ENCODE assay signal across 20 cellular contexts in genomic region chr10:8113616-8114015, GRCh38. TPM values are rescaled to one million over a fixed set of nuclear protein-coding genes. Genes with fewer than 3 reads are reported as not detected.
A peak's percentile ranks its signal among the peaks of the same experiment; 100 is the strongest.
DNase-seq lines count a peak whose midpoint lies in the region; ATAC-seq and TF ChIP-seq lines count a peak whose summit lies in the region.
"Had no signal": no experiment of that assay in that cellular context is flagged by ENCODE, and none has a peak within 500 bp of the region (broad histone marks: within the 10 kb centered on the region; RNA-seq: fewer than 3 reads in every experiment).

No MANE protein-coding gene starts in this region.

- no peak overlapping the region for H3K14ac ChIP-seq in neuronal stem cell (ENCODE audit: low read length)

- no peak overlapping the region for H3K27ac ChIP-seq in neuronal stem cell (replicated peaks; ENCODE audit: low read length)
- H3K27ac ChIP-seq in coronary artery: no peak overlapping the region
- no peak overlapping the region for H3K27ac ChIP-seq in right lobe of liver
- H3K27ac ChIP-seq: 22Rv1, BLaER1, C4-2B, GM23248 had no signal

- peaks cover 3% of the 10 kb centered on the region for H3K4me1 ChIP-seq in NT2/D1 (ENCODE audit: insufficient read depth, insufficient read length)
- H3K4me1 ChIP-seq in neuronal stem cell (ENCODE audit: control insufficient read depth in 2 of 2, insufficient read depth in 1 of 2, low read depth in 1 of 2, low read length in 2 of 2): peaks cover 0 to 4% of the 10 kb centered on the region in 2 donors
- no peaks in the 10 kb centered on the region for H3K4me1 ChIP-seq in right lobe of liver
- H3K4me1 ChIP-seq: BLaER1 had no signal

- ATAC-seq in Right ventricle myocardium superior (ENCODE audit: poor library complexity) (no peak), right lobe of liver (no peak)
- ATAC-seq: CD8-positive, alpha-beta T cell had no signal

- H3K9ac ChIP-seq in NT2/D1 (ENCODE audit: insufficient read length, low read depth) (no peak overlapping the region), neuronal stem cell (ENCODE audit: low read depth, low read length, poor library complexity) (no peak overlapping the region)
- H3K9ac ChIP-seq: BLaER1, GM23248 had no signal

- H2BK15ac ChIP-seq in neuronal stem cell (ENCODE audit: low read length): no peak overlapping the region

- no CpG with 5 or more reads among the region's 5 CpGs for WGBS in neuronal stem cell (ENCODE audit: extremely low coverage in 2 of 2, insufficient read length in 2 of 2, insufficient replicate concordance in 1 of 2), 2 donors
- WGBS in right lobe of liver (ENCODE audit: insufficient coverage, low coverage, low lambda C conversion rate, missing lambda C conversion rate): 83% methylated on average over 5 of the region's 5 CpGs

- H3K36me3 ChIP-seq in NT2/D1 (ENCODE audit: insufficient read depth, insufficient read length, low read length) (no peaks in the 10 kb centered on the region), neuronal stem cell (replicated peaks in 1 of 2; ENCODE audit: control insufficient read depth in 2 of 2, insufficient read depth in 2 of 2, low read length in 2 of 2) (no peaks in the 10 kb centered on the region), right lobe of liver (no peaks in the 10 kb centered on the region)
- H3K36me3 ChIP-seq: BLaER1 had no signal

- peak; percentile 30 for DNase-seq in ELF-1 (ENCODE audit: low read depth, low spot score)
- peak; percentile 8 for DNase-seq in NT2/D1 (ENCODE audit: low read depth, low spot score)
- peak; percentile 11 for DNase-seq in iPS DF 4.7 (ENCODE audit: extremely low read depth, low spot score)
- DNase-seq in neuronal stem cell (ENCODE audit: low spot score): no peak
- no peak for DNase-seq in coronary artery (ENCODE audit: low spot score)
- DNase-seq in Right ventricle myocardium superior: no peak
- DNase-seq in right lobe of liver: no peak
- DNase-seq in stimulated activated CD4-positive, alpha-beta T cell treated with anti-CD3 and anti-CD28 coated beads, Interleukin-2, amount 100 ng/mL, for 24 hours: no peak
- DNase-seq: Caco-2; CD4-positive, CD25-positive, alpha-beta regulatory T cell; CD8-positive, alpha-beta T cell; DMS153; DND-41; GDM1; GM23248; HCEC 1CT had no signal

- intact Hi-C loops in Right ventricle myocardium superior (cut with DNase I): no loop called here
- intact Hi-C loops in right lobe of liver (cut with DNase I): no loop called here

- H2AK5ac ChIP-seq in neuronal stem cell (ENCODE audit: low read depth, low read length): no peak overlapping the region

- no peak overlapping the region for H2BK5ac ChIP-seq in neuronal stem cell (ENCODE audit: low read length)

- H4K91ac ChIP-seq in neuronal stem cell (ENCODE audit: low read depth, low read length, poor library complexity): no peak overlapping the region

- H3K4me3 ChIP-seq in NT2/D1 (ENCODE audit: insufficient read length, low read depth) (no peak overlapping the region), neuronal stem cell (ENCODE audit: low read length in 2 of 2) (no peak overlapping the region), coronary artery (no peak overlapping the region), right lobe of liver (no peak overlapping the region)
- H3K4me3 ChIP-seq: BLaER1, GM23248 had no signal

- H3K18ac ChIP-seq in neuronal stem cell (ENCODE audit: low read length): no peak overlapping the region

- H3K27me3 ChIP-seq in NT2/D1 (ENCODE audit: insufficient read depth, insufficient read length) (no peaks in the 10 kb centered on the region), neuronal stem cell (ENCODE audit: control insufficient read depth in 3 of 3, insufficient read depth in 3 of 3, low read depth in 1 of 3, low read length in 3 of 3) (no peaks in the 10 kb centered on the region), right lobe of liver (no peaks in the 10 kb centered on the region)
- H3K27me3 ChIP-seq: BLaER1 had no signal

- H2BK12ac ChIP-seq in neuronal stem cell (ENCODE audit: low read length): no peak overlapping the region

- H2AFZ ChIP-seq in neuronal stem cell (ENCODE audit: low read length): no peak overlapping the region
- H2AFZ ChIP-seq: GM23248 had no signal

- no peak for TF ChIP-seq POLR2A in right lobe of liver (IDR thresholded peaks at IDR 0.05)

- H4K8ac ChIP-seq in neuronal stem cell (ENCODE audit: low read depth, low read length): no peak overlapping the region

- no peaks in the 10 kb centered on the region for H3K79me1 ChIP-seq in neuronal stem cell (ENCODE audit: low read depth, low read length)

- H3K23ac ChIP-seq in neuronal stem cell (ENCODE audit: low read depth, low read length, poor library complexity): no peak overlapping the region

- H2BK120ac ChIP-seq in neuronal stem cell (ENCODE audit: low read depth, low read length): peak overlapping the region; percentile 82

- no peak for TF ChIP-seq CTCF in coronary artery (IDR thresholded peaks at IDR 0.05)
- TF ChIP-seq CTCF in right lobe of liver (IDR thresholded peaks at IDR 0.05): no peak

- H3K4me2 ChIP-seq in neuronal stem cell (ENCODE audit: insufficient read depth, low read length, poor library complexity, severe bottlenecking): no peak overlapping the region
- H3K4me2 ChIP-seq: BLaER1 had no signal

- no peak overlapping the region for H3K4ac ChIP-seq in neuronal stem cell (ENCODE audit: low read length)

- H3K9me3 ChIP-seq in NT2/D1 (ENCODE audit: insufficient read depth, low read length): no peaks in the 10 kb centered on the region
- H3K9me3 ChIP-seq in neuronal stem cell (replicated peaks in 1 of 2; ENCODE audit: control insufficient read depth in 2 of 2, insufficient read depth in 1 of 2, low read depth in 1 of 2, low read length in 2 of 2): peaks cover 0 to 1% of the 10 kb centered on the region in 2 donors
- no peaks in the 10 kb centered on the region for H3K9me3 ChIP-seq in right lobe of liver
- H3K9me3 ChIP-seq: BLaER1, Caco-2 had no signal

RNA-seq across cellular contexts. Expression of gene GATA3, which starts 59.1 kb away (rescaled TPM):
- 0.33 TPM for polyA plus RNA-seq in neuronal stem cell (2013, experiment 1 of 2)
- 0.40 TPM for polyA plus RNA-seq in neuronal stem cell (2013, experiment 2 of 2)
- total RNA-seq in Right ventricle myocardium superior (0.83 TPM), right lobe of liver (1 to 10 TPM in 1 of 6 experiments, under 1 TPM in 4, not detected in 1; 0.26 to 1.0 (median 0.53) TPM)
- total RNA-seq: GM23248 had no signal
- polyA plus RNA-seq: AG04450, GM23248 had no signal

Comparison
In these comparisons a context has a peak if more than half of its experiments do, and no peak if none do; other contexts are left out.
1. DNase-seq: peak in ELF-1 (single experiment), NT2/D1 (single experiment) and iPS DF 4.7 (single experiment); none in neuronal stem cell (single experiment), coronary artery (single experiment), Right ventricle myocardium superior (single experiment), right lobe of liver (0 of 3) and stimulated activated CD4-positive, alpha-beta T cell treated with anti-CD3 and anti-CD28 coated beads, Interleukin-2, amount 100 ng/mL, for 24 hours (0 of 2).